ENCODE assay signal across 9 cellular contexts in the genomic region with DNA sequence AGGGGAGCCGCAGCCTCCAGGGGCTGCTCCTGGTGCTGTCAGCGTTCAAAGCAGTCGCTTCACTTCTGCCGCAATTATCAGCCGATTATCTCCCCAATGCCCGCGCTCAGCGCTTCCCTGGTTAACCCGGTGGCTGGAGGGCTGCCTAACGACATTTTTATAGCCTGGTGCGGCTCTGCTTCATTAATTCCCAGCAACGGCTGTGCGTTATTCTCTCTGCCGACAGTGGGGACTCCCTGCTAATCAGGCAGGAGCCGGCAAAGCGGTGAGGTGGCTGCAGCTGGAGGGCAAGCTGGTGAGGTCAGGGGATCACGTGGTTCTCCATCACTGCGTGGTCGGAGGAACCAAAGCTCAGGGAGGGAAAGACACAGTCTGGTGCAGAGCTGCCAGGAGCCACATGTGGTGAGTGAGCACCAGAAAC.
DNase-seq lines count a peak whose midpoint lies in the region; ATAC-seq and TF ChIP-seq lines count a peak whose summit lies in the region.
"Had no signal": no experiment of that assay in that cellular context is flagged by ENCODE, and none has a peak within 500 bp of the region (broad histone marks: within the 10 kb centered on the region; RNA-seq: fewer than 3 reads in every experiment).

No MANE protein-coding gene starts in this region.

- intact Hi-C loops in Panc1 (cut with micrococcal nuclease; ENCODE audit: unreplicated experiment) = no loop called here

- TF ChIP-seq CTCF in Panc1 (IDR thresholded peaks at IDR 0.05) = no peak

- H3K4me3 ChIP-seq in Panc1 (ENCODE audit: low read depth in 2 of 2, low read length in 2 of 2) = no peak overlapping the region

- ATAC-seq in HG02759 (IDR thresholded peaks at IDR 0.05; ENCODE audit: unreplicated experiment) (peak; percentile 80), Panc1 (peak; percentile 75), GM18907 (IDR thresholded peaks at IDR 0.05; ENCODE audit: unreplicated experiment) (no peak)

- BruUV-seq in Panc1 (replicated peaks; lab: Mats Ljungman, UMichigan) = no TSS peak

- no peaks in the 10 kb centered on the region; the same call in none of the 2 replicates for H3K27me3 ChIP-seq in Panc1 (ENCODE audit: control insufficient read depth, insufficient read depth, low read length)

- H3K36me3 ChIP-seq in Panc1 (ENCODE audit: control insufficient read depth, insufficient read depth, low read length) = no peaks in the 10 kb centered on the region

- H3K4me1 ChIP-seq in Panc1 (ENCODE audit: control insufficient read depth, insufficient read depth, low read length) = no peaks in the 10 kb centered on the region; the same call in 1 of the 2 replicates

- CTCF ChIA-PET in Panc1 (lab: Charles Lee) = no interaction called here

- no peak overlapping the region for H3K27ac ChIP-seq in Panc1 (ENCODE audit: low read length)

- no peaks in the 10 kb centered on the region for H3K9me3 ChIP-seq in Panc1 (ENCODE audit: control insufficient read depth, insufficient read depth, low read depth, low read length)

- in situ Hi-C loops in Panc1 (cut with HindIII; ENCODE audit: low pct_unique_long_range_greater_than_20kb, low sequenced_read_pairs) = no loop called here

- DNase-seq in DMS79 (lab: John Stamatoyannopoulos, UW) = peak; percentile 91
- no peak for DNase-seq in Panc1 (ENCODE audit: low read depth, low spot score)
- DNase-seq in iris pigment epithelial cell (ENCODE audit: low read depth) = peak; percentile 37
- DNase-seq in activated effector memory CD4-positive, alpha-beta T cell treated with Interleukin-2 at 50 U/mL for 16 hours = no peak
- no peak for DNase-seq in SKM-1 treated with dmso at 0.1 percent for 144 hours (lab: John Stamatoyannopoulos, UW; ENCODE audit: unreplicated experiment)
- DNase-seq in T-helper 9 cell = no peak
- DNase-seq: activated naive CD8-positive, alpha-beta T cell treated with anti-CD3 and anti-CD28 coated beads, Interleukin-2, amount 10 ng/mL, durations not matched to agents 7 days and 5 days had no signal

- POLR2A ChIA-PET in Panc1 (lab: Charles Lee) = no interaction called here

Comparison
In these comparisons a context has a peak if more than half of its experiments do, and no peak if none do; other contexts are left out.
1. DNase-seq: peak in DMS79 (single experiment) and iris pigment epithelial cell (single experiment); none in Panc1 (single experiment), activated effector memory CD4-positive, alpha-beta T cell treated with Interleukin-2 at 50 U/mL for 16 hours (single experiment), SKM-1 treated with dmso at 0.1 percent for 144 hours (single experiment) and T-helper 9 cell (single experiment).